Comparison of ENCODE assay signal across 34 cellular contexts in genomic region chr5:143980506-143980905, GRCh38.
"Had no signal": no experiment of that assay in that cellular context is flagged by ENCODE, and none has a peak within 500 bp of the region (broad histone marks: within the 10 kb centered on the region; RNA-seq: fewer than 3 reads in every experiment).

No MANE protein-coding gene starts in this region.

- H3K36me3 Mint-ChIP-seq: activated CD4-positive, alpha-beta memory T cell treated with anti-CD3 and anti-CD28 coated beads for 36 hours; activated CD8-positive, alpha-beta memory T cell treated with anti-CD3 and anti-CD28 coated beads, Interleukin-2, amount 10 ng/mL, durations not matched to agents 7 days and 5 days; activated naive CD8-positive, alpha-beta T cell; brain had no signal

- H3K27ac ChIP-seq: breast epithelium, cardiac muscle cell, coronary artery, dorsolateral prefrontal cortex, gastroesophageal sphincter, heart right ventricle, WERI-Rb-1 had no signal

- H3K9me3 ChIP-seq: breast epithelium, gastroesophageal sphincter had no signal

- H3K4me1 ChIP-seq: breast epithelium, heart right ventricle had no signal

- H3K4me3 Mint-ChIP-seq: activated B cell treated with CpG ODN at 0.5 μM for 24 hours; activated CD4-positive, alpha-beta memory T cell treated with anti-CD3 and anti-CD28 coated beads for 36 hours; activated CD4-positive, alpha-beta T cell treated with anti-CD3 and anti-CD28 coated beads, Interleukin-2, amount 10 ng/mL, durations not matched to agents 24 days and 14 days; activated CD8-positive, alpha-beta memory T cell treated with anti-CD3 and anti-CD28 coated beads, Interleukin-2, amount 10 ng/mL, durations not matched to agents 7 days and 5 days; activated CD8-positive, alpha-beta T cell treated with anti-CD3 and anti-CD28 coated beads, Interleukin-2, amount 10 ng/mL, durations not matched to agents 7 days and 5 days; activated naive CD8-positive, alpha-beta T cell; activated T-cell treated with anti-CD3 and anti-CD28 coated beads, Interleukin-2, amount 50 U/mL, for 72 hours; brain; dendritic cell treated with granulocyte-macrophage colony-stimulating factor and Interleukin-4, amounts not matched to agents 40 ng/mL and 50 ng/mL, for 4 days; endodermal cell; T-helper 17 cell; T-helper 2 cell treated with Interferon-gamma antibody and Interleukin-4, amounts not matched to agents 5 μg/mL and 100 μg/mL, for 36 hours had no signal

- H3K9me3 Mint-ChIP-seq: activated B cell treated with CpG ODN at 0.5 μM for 24 hours; activated CD4-positive, alpha-beta memory T cell treated with anti-CD3 and anti-CD28 coated beads for 36 hours; activated CD4-positive, alpha-beta T cell treated with anti-CD3 and anti-CD28 coated beads, Interleukin-2, amount 10 ng/mL, durations not matched to agents 24 days and 14 days; activated T-cell treated with anti-CD3 and anti-CD28 coated beads, Interleukin-2, amount 50 U/mL, for 72 hours; dendritic cell treated with granulocyte-macrophage colony-stimulating factor and Interleukin-4, amounts not matched to agents 40 ng/mL and 50 ng/mL, for 4 days; endodermal cell; T-helper 2 cell treated with Interferon-gamma antibody and Interleukin-4, amounts not matched to agents 5 μg/mL and 100 μg/mL, for 36 hours had no signal

- H3K36me3 ChIP-seq: breast epithelium, cardiac muscle cell, gastroesophageal sphincter, heart right ventricle, WERI-Rb-1 had no signal

- H3K27me3 ChIP-seq: breast epithelium, cardiac muscle cell, dorsolateral prefrontal cortex, gastroesophageal sphincter, heart right ventricle had no signal

- DNase-seq: activated B cell treated with CpG ODN at 0.5 μM for 24 hours; activated CD4-positive, alpha-beta memory T cell treated with anti-CD3 and anti-CD28 coated beads for 36 hours; activated CD4-positive, alpha-beta T cell treated with anti-CD3 and anti-CD28 coated beads, Interleukin-2, amount 10 ng/mL, durations not matched to agents 24 days and 14 days; activated CD8-positive, alpha-beta memory T cell treated with anti-CD3 and anti-CD28 coated beads, Interleukin-2, amount 10 ng/mL, durations not matched to agents 7 days and 5 days; activated CD8-positive, alpha-beta memory T cell treated with anti-CD3 and anti-CD28 coated beads, Interleukin-2, amount 50 U/mL, for 4 hours; activated CD8-positive, alpha-beta T cell treated with anti-CD3 and anti-CD28 coated beads, Interleukin-2, amount 10 ng/mL, durations not matched to agents 7 days and 5 days; activated gamma-delta T cell; activated naive CD4-positive, alpha-beta T cell; activated naive CD4-positive, alpha-beta T cell treated with anti-CD3 and anti-CD28 coated beads, Interleukin-2, amount 50 U/mL, for 16 hours; activated T-cell treated with anti-CD3 and anti-CD28 coated beads, Interleukin-2, amount 50 U/mL, for 1 hour; activated T-cell treated with anti-CD3 and anti-CD28 coated beads, Interleukin-2, amount 50 U/mL, for 72 hours; amygdala; aorta; central memory CD4-positive, alpha-beta T cell; cerebellar nuclear complex; dorsolateral prefrontal cortex; effector memory CD4-positive, alpha-beta T cell; endodermal cell; foreskin melanocyte; heart right ventricle; T-helper 1 cell; T-helper 17 cell; T1000; WERI-Rb-1 had no signal

- H3K4me3 ChIP-seq: breast epithelium, cardiac muscle cell, coronary artery, dorsolateral prefrontal cortex, gastroesophageal sphincter, heart right ventricle had no signal

- H3K27ac Mint-ChIP-seq: activated B cell treated with CpG ODN at 0.5 μM for 24 hours; activated CD4-positive, alpha-beta memory T cell treated with anti-CD3 and anti-CD28 coated beads for 36 hours; activated CD4-positive, alpha-beta T cell treated with anti-CD3 and anti-CD28 coated beads, Interleukin-2, amount 10 ng/mL, durations not matched to agents 24 days and 14 days; activated CD8-positive, alpha-beta memory T cell treated with anti-CD3 and anti-CD28 coated beads, Interleukin-2, amount 10 ng/mL, durations not matched to agents 7 days and 5 days; activated CD8-positive, alpha-beta T cell treated with anti-CD3 and anti-CD28 coated beads, Interleukin-2, amount 10 ng/mL, durations not matched to agents 7 days and 5 days; activated naive CD8-positive, alpha-beta T cell; activated T-cell treated with anti-CD3 and anti-CD28 coated beads, Interleukin-2, amount 50 U/mL, for 72 hours; brain; dendritic cell treated with granulocyte-macrophage colony-stimulating factor and Interleukin-4, amounts not matched to agents 40 ng/mL and 50 ng/mL, for 4 days; endodermal cell; T-helper 17 cell; T-helper 2 cell treated with Interferon-gamma antibody and Interleukin-4, amounts not matched to agents 5 μg/mL and 100 μg/mL, for 36 hours had no signal

- H3K4me1 Mint-ChIP-seq: activated B cell treated with CpG ODN at 0.5 μM for 24 hours; activated CD4-positive, alpha-beta T cell treated with anti-CD3 and anti-CD28 coated beads, Interleukin-2, amount 10 ng/mL, durations not matched to agents 24 days and 14 days; activated CD8-positive, alpha-beta memory T cell treated with anti-CD3 and anti-CD28 coated beads, Interleukin-2, amount 10 ng/mL, durations not matched to agents 7 days and 5 days; brain; endodermal cell; T-helper 17 cell had no signal

- ATAC-seq: activated CD4-positive, CD25-positive, alpha-beta regulatory T cell treated with anti-CD3 and anti-CD28 coated beads, Interleukin-2, amount 50 U/mL, for 24 hours; activated CD8-positive, alpha-beta memory T cell treated with anti-CD3 and anti-CD28 coated beads, Interleukin-2, amount 10 ng/mL, durations not matched to agents 7 days and 5 days; activated CD8-positive, alpha-beta T cell treated with anti-CD3 and anti-CD28 coated beads, Interleukin-2, amount 10 ng/mL, durations not matched to agents 7 days and 5 days; activated T-cell treated with anti-CD3 and anti-CD28 coated beads, Interleukin-2, amount 50 U/mL, for 72 hours; esophagus mucosa; gastroesophageal sphincter; heart right ventricle; T-helper 17 cell had no signal
